ENCODE assay signal across 10 cellular contexts in the genomic region with DNA sequence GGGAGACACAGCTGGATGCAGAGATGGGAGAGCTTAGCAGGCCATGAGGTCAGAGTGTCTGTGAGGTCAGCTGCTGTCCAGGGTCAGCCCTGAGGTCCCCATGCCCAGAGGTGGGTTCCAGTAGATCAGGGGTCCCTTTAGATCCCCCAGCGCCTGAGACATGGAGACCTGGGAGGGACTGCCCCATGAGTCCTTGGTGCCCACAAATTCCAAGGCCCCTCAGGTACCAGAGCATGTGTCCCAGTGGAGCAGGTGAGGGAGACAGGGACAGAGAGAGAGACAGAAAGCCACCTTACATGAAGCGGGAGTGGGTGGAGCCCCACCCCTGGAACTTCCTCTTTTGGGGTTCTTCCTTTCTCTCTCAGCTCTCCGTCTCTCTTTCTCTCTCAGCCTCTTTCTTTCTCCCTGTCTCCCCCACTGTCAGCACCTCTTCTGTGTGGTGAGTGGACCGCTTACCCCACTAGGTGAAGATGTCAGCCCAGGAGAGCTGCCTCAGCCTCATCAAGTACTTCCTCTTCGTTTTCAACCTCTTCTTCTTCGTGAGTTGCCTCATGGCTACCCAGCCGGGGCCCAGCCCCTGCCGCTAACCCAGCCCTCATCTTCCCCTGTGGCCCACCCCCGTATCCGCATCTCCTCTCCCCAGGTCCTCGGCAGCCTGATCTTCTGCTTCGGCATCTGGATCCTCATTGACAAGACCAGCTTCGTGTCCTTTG. TPM values are rescaled to one million over a fixed set of nuclear protein-coding genes. Genes with fewer than 3 reads are reported as not detected.
DNase-seq lines count a peak whose midpoint lies in the region; ATAC-seq and TF ChIP-seq lines count a peak whose summit lies in the region.
"Had no signal": no experiment of that assay in that cellular context is flagged by ENCODE, and none has a peak within 500 bp of the region (broad histone marks: within the 10 kb centered on the region; RNA-seq: fewer than 3 reads in every experiment).

A gene with protein sequence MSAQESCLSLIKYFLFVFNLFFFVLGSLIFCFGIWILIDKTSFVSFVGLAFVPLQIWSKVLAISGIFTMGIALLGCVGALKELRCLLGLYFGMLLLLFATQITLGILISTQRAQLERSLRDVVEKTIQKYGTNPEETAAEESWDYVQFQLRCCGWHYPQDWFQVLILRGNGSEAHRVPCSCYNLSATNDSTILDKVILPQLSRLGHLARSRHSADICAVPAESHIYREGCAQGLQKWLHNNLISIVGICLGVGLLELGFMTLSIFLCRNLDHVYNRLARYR (plus strand): TSS at position 336 of the 713 bp plus-strand sequence. CDS start 135 bp downstream, at position 471.

- POLR2A ChIA-PET in MCF 10A (lab: Yijun Ruan, JAX), result interaction anchor here (0.6 kb wide), 1 partner anchor 152 kb away, joined by 3 read pairs; no protein-coding TSS in a partner anchor

- DNase-seq in breast epithelium (ENCODE audit: low spot score in 2 of 2) (peak; percentile 18 to 49), MCF 10A (ENCODE audit: unreplicated experiment) (no peak), immature natural killer cell (peak; percentile 54 to 56 (median 55)), inferior parietal cortex (ENCODE audit: extremely low spot score) (no peak)
- DNase-seq in activated CD8-positive, alpha-beta memory T cell treated with anti-CD3 and anti-CD28 coated beads, Interleukin-2, amount 50 U/mL, for 4 hours, result peak; percentile 53
- peak; percentile 16 to 71 (median 56) for DNase-seq in stimulated activated naive CD4-positive, alpha-beta T cell (lab: John Stamatoyannopoulos, UW)

- no peaks in the 10 kb centered on the region for H3K27me3 ChIP-seq in breast epithelium

- peak within 1 kb of the TSS; percentile 14 to 43 (median 27) for H3K4me3 ChIP-seq in breast epithelium
- H3K4me3 ChIP-seq: A549 had no signal

- ATAC-seq in HG03378 (IDR thresholded peaks at IDR 0.05; ENCODE audit: unreplicated experiment) (no peak), GM18520 (IDR thresholded peaks at IDR 0.05; ENCODE audit: unreplicated experiment) (no peak)
- ATAC-seq: A549 had no signal

- H3K4me1 Mint-ChIP-seq in MCF 10A (ENCODE audit: insufficient read depth, unreplicated experiment), result peaks cover 6% of the 10 kb centered on the region
- peaks cover 82 to 92% of the 10 kb centered on the region in 2 donors for H3K4me1 Mint-ChIP-seq in immature natural killer cell

- no peaks in the 10 kb centered on the region for H3K27me3 Mint-ChIP-seq in MCF 10A (ENCODE audit: insufficient read depth, unreplicated experiment)
- peaks cover 3 to 10% (median 5%) of the 10 kb centered on the region in 3 donors for H3K27me3 Mint-ChIP-seq in immature natural killer cell (ENCODE audit: low read depth in 3 of 3)

- TF ChIP-seq POLR2A in breast epithelium (IDR thresholded peaks at IDR 0.05), result no peak

- BruUV-seq in MCF 10A (replicated peaks; lab: Mats Ljungman, UMichigan), result no TSS peak

- CTCF ChIA-PET in MCF 10A (lab: Yijun Ruan, JAX), result interaction anchor here (0.7 kb wide), 1 partner anchor 14 kb away, joined by 5 read pairs; no protein-coding TSS in a partner anchor

- no peak within 1 kb of the TSS for H3K27ac ChIP-seq in breast epithelium
- H3K27ac ChIP-seq: A549 had no signal

- H3K4me3 Mint-ChIP-seq in MCF 10A (ENCODE audit: unreplicated experiment) (no peak within 1 kb of the TSS), immature natural killer cell (peak within 1 kb of the TSS; percentile 97 to 100 (median 100))

- TF ChIP-seq CTCF in breast epithelium (IDR thresholded peaks at IDR 0.05), result no peak
- no peak for TF ChIP-seq CTCF in MCF 10A (IDR thresholded peaks at IDR 0.05; ENCODE audit: unreplicated experiment)

- H3K4me1 ChIP-seq in breast epithelium, result peaks cover 0 to 6% of the 10 kb centered on the region in 2 donors
- H3K4me1 ChIP-seq: A549 had no signal

- no peaks in the 10 kb centered on the region for H3K36me3 ChIP-seq in breast epithelium

- H3K27ac Mint-ChIP-seq in MCF 10A (ENCODE audit: low read depth, unreplicated experiment) (no peak within 1 kb of the TSS), immature natural killer cell (peak within 1 kb of the TSS; percentile 91 to 100 (median 99))

- H3K36me3 Mint-ChIP-seq in MCF 10A (ENCODE audit: insufficient read depth, unreplicated experiment) (no peaks in the 10 kb centered on the region), immature natural killer cell (peaks cover 6 to 31% (median 16%) of the 10 kb centered on the region in 3 donors)

- intact Hi-C loops in breast epithelium (cut with DNase I; ENCODE audit: low total_unique reads) (no loop called here), MCF 10A (cut with micrococcal nuclease) (no loop called here)

- no peaks in the 10 kb centered on the region for H3K9me3 ChIP-seq in breast epithelium
- H3K9me3 ChIP-seq: A549 had no signal

- H3K9me3 Mint-ChIP-seq in MCF 10A (ENCODE audit: unreplicated experiment) (no peaks in the 10 kb centered on the region), immature natural killer cell (no peaks in the 10 kb centered on the region)

RNA-seq across cellular contexts. Expression of the gene that starts here (rescaled TPM):
- total RNA-seq in breast epithelium, result 10 to 100 TPM in 2 of 3 donors, 1 to 10 TPM in 1; 2.9 to 19.7 (median 15.4) TPM
- not detected in 2 replicates for total RNA-seq in MCF 10A (2022)
- 100 to 1,000 TPM; 104 to 179 (median 106) TPM for polyA plus RNA-seq in immature natural killer cell
- polyA plus RNA-seq: keratinocyte had no signal

Comparison
In these comparisons a context has a peak if more than half of its experiments do, and no peak if none do; other contexts are left out.
1. DNase-seq: peak in breast epithelium (2 of 2), activated CD8-positive, alpha-beta memory T cell treated with anti-CD3 and anti-CD28 coated beads, Interleukin-2, amount 50 U/mL, for 4 hours (single experiment), immature natural killer cell (3 of 3) and stimulated activated naive CD4-positive, alpha-beta T cell (6 of 6); none in MCF 10A (single experiment) and inferior parietal cortex (single experiment).